In the genomic region with DNA sequence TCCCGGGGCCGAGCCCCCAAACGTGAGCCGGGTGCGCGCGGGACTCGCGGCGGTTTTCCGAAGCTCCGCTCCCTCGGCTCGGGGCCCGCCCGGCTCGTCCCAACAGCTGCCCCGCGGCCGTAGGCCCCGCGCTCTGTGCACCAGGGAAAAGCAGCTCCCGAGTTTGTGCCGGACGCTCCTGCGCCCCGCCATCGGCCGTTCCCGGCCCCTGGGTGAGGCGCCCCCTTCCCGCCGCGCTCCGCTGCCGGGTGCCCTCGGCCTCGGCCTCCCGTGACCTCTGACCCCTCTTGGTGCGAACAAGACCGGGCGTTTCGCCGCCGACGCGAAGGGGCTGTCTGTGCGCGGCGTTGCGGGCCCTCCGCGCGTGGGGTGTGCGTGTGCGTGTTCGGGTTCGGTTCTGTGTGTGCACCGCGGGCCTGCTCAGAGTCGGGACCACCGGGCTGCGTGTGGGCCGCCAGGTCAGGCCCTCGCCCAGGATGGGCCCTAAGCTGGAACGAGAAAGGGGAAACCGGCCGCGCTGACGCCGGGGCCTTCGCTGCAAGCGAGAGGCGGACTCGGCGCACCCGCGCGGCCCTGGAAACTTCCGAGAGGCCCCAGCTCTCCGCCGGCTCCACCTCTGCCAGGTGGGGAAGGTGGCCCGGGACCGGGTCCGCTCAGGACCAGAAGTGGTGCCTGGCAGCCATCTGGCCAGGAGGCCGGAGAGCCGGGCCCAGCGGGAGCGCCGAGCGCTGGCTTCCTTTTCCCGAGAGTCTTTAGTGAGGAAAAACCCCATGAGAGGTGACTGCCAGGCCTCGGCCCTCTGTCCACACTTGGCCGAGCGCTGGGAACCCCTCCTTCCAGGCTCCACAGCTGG, we compare ENCODE assay signal across 1 cellular context.
TF ChIP-seq lines count a peak whose summit lies in the region.

No MANE protein-coding gene starts in this region.

TF ChIP-seq in H1, 55 proteins besides CTCF, POLR2A, EP300 and RAD21:
- TF ChIP-seq EZH2 (IDR thresholded peaks at IDR 0.05; ENCODE audit: low read depth, low read length, severe bottlenecking) (peak; percentile 99), BACH1 (IDR thresholded peaks at IDR 0.05; ENCODE audit: low read length) (no peak), SUZ12 (IDR thresholded peaks at IDR 0.05; ENCODE audit: low read length) (peak; percentile 96), BCL11A (IDR thresholded peaks at IDR 0.05; ENCODE audit: low read depth in 2 of 2, low read length in 2 of 2) (no peak), RNF2 (IDR thresholded peaks at IDR 0.05; ENCODE audit: borderline replicate concordance, low read depth, low read length, missing control alignments, poor library complexity, severe bottlenecking) (peak; percentile 87), GABPA (IDR thresholded peaks at IDR 0.05; ENCODE audit: borderline replicate concordance, insufficient read depth, low read length) (peak; percentile 39)
